1 cellular context compared by ENCODE assay signal in genomic region chr3:180601688-180602666, GRCh38.
A peak's percentile ranks its signal among the peaks of the same experiment; 100 is the strongest.
TF ChIP-seq lines count a peak whose summit lies in the region.

TTC14 (plus strand) TSS chr3:180602163; CDS start chr3:180602262, 99 bp downstream.

TF ChIP-seq in K562, 482 proteins besides CTCF, POLR2A, EP300 and RAD21 (continued from another document and continues in another):
- TF ChIP-seq NEUROD1 (IDR thresholded peaks at IDR 0.05; ENCODE audit: borderline replicate concordance, low read depth, low read length, partially characterized antibody) (peak; percentile 22), MCM7 (IDR thresholded peaks at IDR 0.05) (no peak), TARDBP (IDR thresholded peaks at IDR 0.05) (no peak), L3MBTL2 (IDR thresholded peaks at IDR 0.05) (peak; percentile 79), NFIC (IDR thresholded peaks at IDR 0.05) (0 out of 2 replicates have a peak, but pooled peaks have one; percentile 5), ZNF133 (CRISPR knock-in tag; IDR thresholded peaks at IDR 0.05) (no peak), SP1 (CRISPR knock-in tag; IDR thresholded peaks at IDR 0.05) (no peak; the same call in 1 of the 2 replicates), MCM2 (IDR thresholded peaks at IDR 0.05; ENCODE audit: low read depth) (no peak), ILK (tag; IDR thresholded peaks at IDR 0.05; ENCODE audit: borderline replicate concordance, low read depth) (no peak), NR3C1 (CRISPR knock-in tag; IDR thresholded peaks at IDR 0.05) (no peak), HDAC6 (IDR thresholded peaks at IDR 0.05; ENCODE audit: low read depth, low read length) (no peak), HMGXB4 (CRISPR knock-in tag; IDR thresholded peaks at IDR 0.05) (no peak), KLF16 (IDR thresholded peaks at IDR 0.05) (0 out of 2 replicates have a peak, but pooled peaks have one; percentile 44), ZNF134 (CRISPR knock-in tag; conservative IDR thresholded peaks at IDR 0.05) (no peak), CREB5 (CRISPR knock-in tag; IDR thresholded peaks at IDR 0.05) (no peak), TSHZ1 (CRISPR knock-in tag; IDR thresholded peaks at IDR 0.05) (no peak), TAF9B (IDR thresholded peaks at IDR 0.05; ENCODE audit: partially characterized antibody) (peak; percentile 65), TBL1XR1 (IDR thresholded peaks at IDR 0.05; ENCODE audit: low read length in 2 of 2) (no peak), PBX2 (CRISPR knock-in tag; IDR thresholded peaks at IDR 0.05; ENCODE audit: low read depth) (no peak), PBX2 (tag; conservative IDR thresholded peaks at IDR 0.05; ENCODE audit: low read depth) (0 out of 2 replicates have a peak, but pooled peaks have one; percentile 12), MGA (IDR thresholded peaks at IDR 0.05) (peak; percentile 54), TCF7L2 (IDR thresholded peaks at IDR 0.05; ENCODE audit: low read depth, low read length) (no peak), ZEB2 (IDR thresholded peaks at IDR 0.05) (no peak), FOXP4 (CRISPR knock-in tag; IDR thresholded peaks at IDR 0.05; ENCODE audit: borderline replicate concordance) (no peak), ZNF79 (CRISPR knock-in tag; IDR thresholded peaks at IDR 0.05; ENCODE audit: low read depth) (no peak), HMGN3 (IDR thresholded peaks at IDR 0.05; ENCODE audit: borderline replicate concordance, extremely low read depth, insufficient read length, low read depth, low read length) (no peak), EP400 (IDR thresholded peaks at IDR 0.05) (peak; percentile 72; the same call in 1 of the 2 replicates), RNF2 (IDR thresholded peaks at IDR 0.05) (peak; percentile 30), EWSR1 (IDR thresholded peaks at IDR 0.05; ENCODE audit: borderline replicate concordance, low read depth, partially characterized antibody) (no peak), HOXB6 (CRISPR knock-in tag; IDR thresholded peaks at IDR 0.05; ENCODE audit: borderline replicate concordance) (no peak), SOX6 (IDR thresholded peaks at IDR 0.05) (peak; percentile 32; the same call in 1 of the 2 replicates), LCOR (CRISPR knock-in tag; IDR thresholded peaks at IDR 0.05) (0 out of 2 replicates have a peak, but pooled peaks have one; percentile 18), CREB3L1 (IDR thresholded peaks at IDR 0.05; ENCODE audit: borderline replicate concordance, low read depth) (peak; percentile 74; the same call in 1 of the 2 replicates), BRD9 (IDR thresholded peaks at IDR 0.05; ENCODE audit: low read depth, partially characterized antibody) (peak; percentile 91)
